Comparison of ENCODE assay signal across 8 cellular contexts in the genomic region with DNA sequence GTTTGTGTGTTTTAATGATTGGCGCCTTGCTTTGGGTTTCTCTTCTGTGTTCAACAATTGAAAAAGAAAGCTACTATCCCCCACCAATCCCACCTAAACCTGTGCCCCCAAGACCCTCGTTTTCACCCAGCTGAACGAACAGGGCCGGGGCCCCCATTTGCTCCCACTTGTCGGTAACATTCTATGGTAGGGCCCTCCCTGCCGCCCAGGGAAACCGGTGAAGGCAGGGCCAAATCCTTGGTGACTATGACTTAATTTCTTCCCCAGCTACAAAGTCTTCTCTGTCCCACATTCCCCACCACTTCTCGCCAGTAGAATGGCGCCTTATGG. TPM values are rescaled to one million over a fixed set of nuclear protein-coding genes. Genes with fewer than 3 reads are reported as not detected.
A peak's percentile ranks its signal among the peaks of the same experiment; 100 is the strongest.
DNase-seq lines count a peak whose midpoint lies in the region; ATAC-seq, FAIRE-seq and TF ChIP-seq lines count a peak whose summit lies in the region.

No MANE protein-coding gene starts in this region.

- no peak for TF ChIP-seq RAD21 in K562 (CRISPR knock-in tag; conservative IDR thresholded peaks at IDR 0.05 in 1 of 2, IDR thresholded peaks at IDR 0.05 in 1 of 2)

- H3K9me3 ChIP-seq in K562 (replicated peaks; ENCODE audit: control insufficient read depth, insufficient read depth, low read depth, low read length) (no peaks in the 10 kb centered on the region), lung (ENCODE audit: control insufficient read depth in 2 of 2, insufficient read depth in 1 of 2, low read length in 1 of 2) (no peaks in the 10 kb centered on the region), vagina (no peaks in the 10 kb centered on the region)

- in situ Hi-C loops in K562 (cut with MboI): no loop called here

- CTCF ChIA-PET in K562 (lab: Yijun Ruan, JAX; ENCODE audit: low intra/inter-chr PET ratio): no interaction called here

- peak overlapping the region; percentile 92 to 98 for H3K9ac ChIP-seq in K562 (ENCODE audit: insufficient read depth in 1 of 2, low read depth in 2 of 2, low read length in 2 of 2)

- 3% methylated on average over 8 of the region's 9 CpGs for WGBS in K562 (ENCODE audit: insufficient coverage, low coverage, missing lambda C conversion rate)
- 22 to 28% methylated on average over 9 of the region's 9 CpGs for WGBS in lung, 2 donors

- H3K36me3 ChIP-seq in K562 (ENCODE audit: control insufficient read depth, insufficient read depth, low read length) (peaks cover 37% of the 10 kb centered on the region), lung (ENCODE audit: control insufficient read depth in 2 of 2, insufficient read depth in 2 of 2, low read length in 2 of 2) (peaks cover 16 to 22% of the 10 kb centered on the region in 2 donors), vagina (peaks cover 0 to 27% of the 10 kb centered on the region in 2 donors)

- ATAC-seq in K562 (peak; percentile 10), lung (ENCODE audit: insufficient read depth, low FRiP score) (no peak), GM19397 (IDR thresholded peaks at IDR 0.05; ENCODE audit: unreplicated experiment) (no peak), HG03196 (IDR thresholded peaks at IDR 0.05; ENCODE audit: unreplicated experiment) (no peak)

- POLR2A ChIA-PET in K562 (lab: Yijun Ruan, JAX): interaction anchor here (0.7 to 2.9 kb wide), 11 partner anchors 9 to 47 kb away, joined by 3 to 15 read pairs (median 4); partner anchors contain the start of gene NCAPH

- TSS peak; percentile 91 for BruUV-seq in K562 (replicated peaks; lab: Mats Ljungman, UMichigan)

- peak overlapping the region; percentile 99 for H3K4me2 ChIP-seq in K562 (ENCODE audit: insufficient read depth, low read length)

- DNase-seq in stimulated activated CD4-positive, alpha-beta T cell treated with anti-CD3 and anti-CD28 coated beads, Interleukin-12 subunit alpha, Interleukin-12 subunit beta, amount 100 ng/mL, for 4 hours: peak; percentile 15
- DNase-seq in stimulated activated CD4-positive, alpha-beta T cell treated with anti-CD3 and anti-CD28 coated beads, Interleukin-2, amount 100 ng/mL, for 24 hours: no peak
- DNase-seq in K562 (ENCODE audit: extremely low read depth in 1 of 4, low spot score in 3 of 4) (peak in 1 of 4 experiments; percentile 30), lung (ENCODE audit: low spot score) (no peak), vagina (ENCODE audit: extremely low spot score in 2 of 2) (no peak), cerebellar cortex (ENCODE audit: low spot score) (no peak)

- peak overlapping the region; percentile 92 for H2AFZ ChIP-seq in K562 (ENCODE audit: low read depth, low read length)

- H3K27ac ChIP-seq in K562 (ENCODE audit: extremely low read depth, low read depth, low read length) (peak overlapping the region; percentile 91), lung (ENCODE audit: low read depth in 1 of 2, low read length in 1 of 2) (peak overlapping the region; percentile 91 to 95), vagina (peak overlapping the region; percentile 80)

- peaks cover 57% of the 10 kb centered on the region for H3K79me2 ChIP-seq in K562 (ENCODE audit: control insufficient read depth, insufficient read depth, low read length)

- H4K20me1 ChIP-seq in K562 (replicated peaks; ENCODE audit: control insufficient read depth, insufficient read depth, low read length): no peaks in the 10 kb centered on the region

- H3K4me3 ChIP-seq in K562 (peak overlapping the region; percentile 93), lung (peak overlapping the region; percentile 96), vagina (peak overlapping the region; percentile 72 to 93)

- TF ChIP-seq POLR2A in K562 (conservative IDR thresholded peaks at IDR 0.05) (no peak), vagina (IDR thresholded peaks at IDR 0.05) (no peak)

- FAIRE-seq in K562 (lab: Jason Lieb, UNC): no peak

- H3K27me3 ChIP-seq in K562 (ENCODE audit: control insufficient read depth in 2 of 2, insufficient read depth in 2 of 2, low read length in 2 of 2) (no peaks in the 10 kb centered on the region), lung (ENCODE audit: control insufficient read depth, insufficient read depth) (no peaks in the 10 kb centered on the region), vagina (no peaks in the 10 kb centered on the region)

- no peak for TF ChIP-seq CTCF in K562 (IDR thresholded peaks at IDR 0.05 in 2 of 3, conservative IDR thresholded peaks at IDR 0.05 in 1 of 3; ENCODE audit: insufficient read depth in 2 of 3, low read depth in 1 of 3, low read length in 3 of 3)
- TF ChIP-seq CTCF in lung (IDR thresholded peaks at IDR 0.05; ENCODE audit: control extremely low read depth, extremely low read depth): no peak
- TF ChIP-seq CTCF in vagina (IDR thresholded peaks at IDR 0.05): no peak

- H3K4me1 ChIP-seq in K562 (replicated peaks in 1 of 2; ENCODE audit: control insufficient read depth in 2 of 2, insufficient read depth in 2 of 2, low read length in 2 of 2) (peaks cover 13 to 14% of the 10 kb centered on the region in 2 experiments; a peak in 3 of 5 replicates), lung (ENCODE audit: control insufficient read depth in 2 of 2, insufficient read depth in 2 of 2, low read length in 2 of 2) (peaks cover 4 to 12% of the 10 kb centered on the region in 2 donors), vagina (peaks cover 35% of the 10 kb centered on the region)

- intact Hi-C loops in K562 (cut with micrococcal nuclease) (loop anchor here (1.0 to 10.0 kb wide), 3 partner anchors 15 to 199 kb away; partner anchors contain the start of genes NCAPH and NEURL3), vagina (cut with DNase I) (no loop called here)

- no peak for TF ChIP-seq EP300 in K562 (IDR thresholded peaks at IDR 0.05; ENCODE audit: low read length)

- H3K9me1 ChIP-seq in K562 (ENCODE audit: control insufficient read depth, insufficient read depth, low read length): no peaks in the 10 kb centered on the region

RNA-seq across cellular contexts. Expression of gene SNRNP200, which starts 0.6 kb away (rescaled TPM):
- total RNA-seq in K562 (2011; cell fraction: chromatin; rRNA removed; ENCODE audit: low replicate concordance): 357 and 597 TPM in 2 replicates
- total RNA-seq in K562 (2011; cell fraction: nucleolus; rRNA removed): 292 and 296 TPM in 2 replicates
- total RNA-seq in K562 (2011; cell fraction: nucleoplasm; rRNA removed): 272 and 298 TPM in 2 replicates
- total RNA-seq in K562 (2014; rRNA removed) (76.1 and 87.5 TPM in 2 replicates), K562 (2014; rRNA removed; fragmentation: Illumina TruSeq; extraction: Trizol) (66.5 and 77.9 TPM in 2 replicates), K562 (2015; rRNA removed; fragmentation: Illumina TruSeq; extraction: Trizol) (94.4 and 95.0 TPM in 2 replicates), K562 (2021) (188 and 210 TPM in 2 replicates), lung (100 to 1,000 TPM; 102 to 106 TPM), vagina (129 TPM)
- polyA plus RNA-seq in K562 (2011; rRNA removed) (191 and 199 TPM in 2 replicates), K562 (2014; fragmentation: Illumina TruSeq; extraction: Trizol) (224 and 231 TPM in 2 replicates), K562 (2014; fragmentation: Nextera tagmentation; extraction: Ambion mirVana) (100 to 1,000 TPM in 1 of 2 experiments, 10 to 100 TPM in 1; 87.9 to 155 TPM), K562 (2014; rRNA removed) (171 and 181 TPM in 2 replicates), lung (10 to 100 TPM; 65.9 to 74.1 TPM)
- 297 and 335 TPM in 2 replicates for polyA plus RNA-seq in K562 (2011; cell fraction: cytosol; rRNA removed)
- 314 and 395 TPM in 2 replicates for polyA plus RNA-seq in K562 (2011; cell fraction: nucleus; rRNA removed)
- 148 and 177 TPM in 2 replicates for polyA plus RNA-seq in K562 (2012)
- 329 and 491 TPM in 2 replicates for polyA minus RNA-seq in K562 (2011; rRNA and poly(A)+ RNA removed)
- 205 and 221 TPM in 2 replicates for polyA minus RNA-seq in K562 (2011; cell fraction: cytosol; rRNA and poly(A)+ RNA removed)
- 92.2 and 124 TPM in 2 replicates for polyA minus RNA-seq in K562 (2011; cell fraction: nucleus; rRNA and poly(A)+ RNA removed)

RNA-seq across cellular contexts. Expression of gene ITPRIPL1, which starts 19.2 kb away (rescaled TPM):
- total RNA-seq in K562 (2011; cell fraction: chromatin; rRNA removed; ENCODE audit: low replicate concordance): 6.2 and 12.4 TPM in 2 replicates
- total RNA-seq in K562 (2011; cell fraction: nucleolus; rRNA removed): 10.3 and 12.5 TPM in 2 replicates
- total RNA-seq in K562 (2011; cell fraction: nucleoplasm; rRNA removed): 9.8 and 11.6 TPM in 2 replicates
- total RNA-seq in K562 (2014; rRNA removed) (6.1 and 8.8 TPM in 2 replicates), K562 (2014; rRNA removed; fragmentation: Illumina TruSeq; extraction: Trizol) (5.9 and 6.4 TPM in 2 replicates), K562 (2015; rRNA removed; fragmentation: Illumina TruSeq; extraction: Trizol) (6.1 and 6.7 TPM in 2 replicates), K562 (2021) (8.9 and 9.0 TPM in 2 replicates), lung (1 to 10 TPM; 1.9 to 2.2 TPM), vagina (1.5 TPM)
- polyA plus RNA-seq in K562 (2011; rRNA removed) (0.23 and 5.2 TPM in 2 replicates), K562 (2014; fragmentation: Illumina TruSeq; extraction: Trizol) (6.4 and 8.1 TPM in 2 replicates), K562 (2014; fragmentation: Nextera tagmentation; extraction: Ambion mirVana) (1 to 10 TPM in 1 of 2 experiments, under 1 TPM in 1; 0.99 to 1.5 TPM), K562 (2014; rRNA removed) (5.8 and 6.5 TPM in 2 replicates), lung (1 to 10 TPM in 1 of 2 donors, under 1 TPM in 1; 0.33 to 1.1 TPM)
- polyA plus RNA-seq in K562 (2011; cell fraction: cytosol; rRNA removed): 0.35 and 9.2 TPM in 2 replicates
- polyA plus RNA-seq in K562 (2011; cell fraction: nucleus; rRNA removed): 0.25 and 9.3 TPM in 2 replicates
- 3.2 and 5.3 TPM in 2 replicates for polyA plus RNA-seq in K562 (2012)
- polyA minus RNA-seq in K562 (2011; rRNA and poly(A)+ RNA removed): 0.21 and 7.7 TPM in 2 replicates
- 4.9 TPM in 1 of 2 replicates, not detected in the other for polyA minus RNA-seq in K562 (2011; cell fraction: cytosol; rRNA and poly(A)+ RNA removed)
- 0.11 and 1.8 TPM in 2 replicates for polyA minus RNA-seq in K562 (2011; cell fraction: nucleus; rRNA and poly(A)+ RNA removed)

RNA-seq across cellular contexts. Expression of gene NCAPH, which starts 29.6 kb away (rescaled TPM):
- 45.7 and 47.1 TPM in 2 replicates for total RNA-seq in K562 (2011; cell fraction: chromatin; rRNA removed; ENCODE audit: low replicate concordance)
- total RNA-seq in K562 (2011; cell fraction: nucleolus; rRNA removed): 25.8 and 26.7 TPM in 2 replicates
- total RNA-seq in K562 (2011; cell fraction: nucleoplasm; rRNA removed): 27.6 and 34.5 TPM in 2 replicates
- 63.7 and 74.2 TPM in 2 replicates for total RNA-seq in K562 (2014; rRNA removed)
- 52.7 and 54.8 TPM in 2 replicates for total RNA-seq in K562 (2014; rRNA removed; fragmentation: Illumina TruSeq; extraction: Trizol)
- total RNA-seq in K562 (2015; rRNA removed; fragmentation: Illumina TruSeq; extraction: Trizol): 58.2 and 61.0 TPM in 2 replicates
- total RNA-seq in K562 (2021): 64.4 and 65.1 TPM in 2 replicates
- 68.0 and 76.0 TPM in 2 replicates for polyA plus RNA-seq in K562 (2011; rRNA removed)
- 56.1 and 60.9 TPM in 2 replicates for polyA plus RNA-seq in K562 (2011; cell fraction: cytosol; rRNA removed)
- 62.2 and 63.3 TPM in 2 replicates for polyA plus RNA-seq in K562 (2011; cell fraction: nucleus; rRNA removed)
- 45.6 and 48.3 TPM in 2 replicates for polyA plus RNA-seq in K562 (2012)
- polyA plus RNA-seq in K562 (2014; fragmentation: Illumina TruSeq; extraction: Trizol): 94.5 and 109 TPM in 2 replicates
- 10 to 100 TPM; 52.4 to 73.8 TPM for polyA plus RNA-seq in K562 (2014; fragmentation: Nextera tagmentation; extraction: Ambion mirVana)
- polyA plus RNA-seq in K562 (2014; rRNA removed): 67.4 and 73.5 TPM in 2 replicates
- polyA minus RNA-seq in K562 (2011; rRNA and poly(A)+ RNA removed): 64.5 and 73.1 TPM in 2 replicates
- polyA minus RNA-seq in K562 (2011; cell fraction: cytosol; rRNA and poly(A)+ RNA removed): 36.7 and 42.9 TPM in 2 replicates
- 19.0 and 30.5 TPM in 2 replicates for polyA minus RNA-seq in K562 (2011; cell fraction: nucleus; rRNA and poly(A)+ RNA removed)
- total RNA-seq in lung: 1 to 10 TPM; 1.1 to 4.0 TPM
- 1 to 10 TPM; 2.0 to 2.1 TPM for polyA plus RNA-seq in lung
- 6.4 TPM for total RNA-seq in vagina

RNA-seq across cellular contexts. Expression of gene CIAO1, which starts 39.9 kb away (rescaled TPM):
- 65.3 and 99.0 TPM in 2 replicates for total RNA-seq in K562 (2011; cell fraction: chromatin; rRNA removed; ENCODE audit: low replicate concordance)
- total RNA-seq in K562 (2011; cell fraction: nucleolus; rRNA removed): 78.5 and 85.1 TPM in 2 replicates
- total RNA-seq in K562 (2011; cell fraction: nucleoplasm; rRNA removed): 62.5 and 66.0 TPM in 2 replicates
- total RNA-seq in K562 (2014; rRNA removed) (121 and 182 TPM in 2 replicates), K562 (2014; rRNA removed; fragmentation: Illumina TruSeq; extraction: Trizol) (64.7 and 78.7 TPM in 2 replicates), K562 (2015; rRNA removed; fragmentation: Illumina TruSeq; extraction: Trizol) (85.4 and 89.7 TPM in 2 replicates), K562 (2021) (92.8 and 94.3 TPM in 2 replicates), lung (10 to 100 TPM; 74.2 to 74.3 TPM), vagina (92.6 TPM)
- polyA plus RNA-seq in K562 (2011; rRNA removed) (102 and 122 TPM in 2 replicates), K562 (2014; fragmentation: Illumina TruSeq; extraction: Trizol) (94.2 and 104 TPM in 2 replicates), K562 (2014; fragmentation: Nextera tagmentation; extraction: Ambion mirVana) (10 to 100 TPM; 11.4 to 19.2 TPM), K562 (2014; rRNA removed) (145 and 156 TPM in 2 replicates), lung (10 to 100 TPM; 27.9 to 67.7 TPM)
- polyA plus RNA-seq in K562 (2011; cell fraction: cytosol; rRNA removed): 151 and 245 TPM in 2 replicates
- 122 and 181 TPM in 2 replicates for polyA plus RNA-seq in K562 (2011; cell fraction: nucleus; rRNA removed)
- 74.5 and 74.6 TPM in 2 replicates for polyA plus RNA-seq in K562 (2012)
- polyA minus RNA-seq in K562 (2011; rRNA and poly(A)+ RNA removed): 72.8 and 90.4 TPM in 2 replicates
- polyA minus RNA-seq in K562 (2011; cell fraction: cytosol; rRNA and poly(A)+ RNA removed): 30.5 and 44.8 TPM in 2 replicates
- polyA minus RNA-seq in K562 (2011; cell fraction: nucleus; rRNA and poly(A)+ RNA removed): 45.0 and 45.4 TPM in 2 replicates

RNA-seq across cellular contexts. Expression of gene TMEM127, which starts 40.1 kb away (rescaled TPM):
- 14.6 and 42.7 TPM in 2 replicates for total RNA-seq in K562 (2011; cell fraction: chromatin; rRNA removed; ENCODE audit: low replicate concordance)
- 18.6 and 25.2 TPM in 2 replicates for total RNA-seq in K562 (2011; cell fraction: nucleolus; rRNA removed)
- total RNA-seq in K562 (2011; cell fraction: nucleoplasm; rRNA removed): 23.5 and 33.2 TPM in 2 replicates
- total RNA-seq in K562 (2014; rRNA removed) (7.2 and 9.8 TPM in 2 replicates), K562 (2014; rRNA removed; fragmentation: Illumina TruSeq; extraction: Trizol) (6.7 and 6.8 TPM in 2 replicates), K562 (2015; rRNA removed; fragmentation: Illumina TruSeq; extraction: Trizol) (10.3 and 10.7 TPM in 2 replicates), K562 (2021) (18.6 and 20.0 TPM in 2 replicates), lung (10 to 100 TPM; 30.6 to 67.2 TPM), vagina (40.0 TPM)
- polyA plus RNA-seq in K562 (2011; rRNA removed) (10.9 and 16.6 TPM in 2 replicates), K562 (2014; fragmentation: Illumina TruSeq; extraction: Trizol) (16.6 and 17.4 TPM in 2 replicates), K562 (2014; fragmentation: Nextera tagmentation; extraction: Ambion mirVana) (1 to 10 TPM; 1.7 to 2.0 TPM), K562 (2014; rRNA removed) (9.9 and 10.8 TPM in 2 replicates), lung (10 to 100 TPM; 15.3 to 45.5 TPM)
- 10.1 and 20.0 TPM in 2 replicates for polyA plus RNA-seq in K562 (2011; cell fraction: cytosol; rRNA removed)
- polyA plus RNA-seq in K562 (2011; cell fraction: nucleus; rRNA removed): 8.0 and 10.8 TPM in 2 replicates
- polyA plus RNA-seq in K562 (2012): 14.1 and 20.7 TPM in 2 replicates
- polyA minus RNA-seq in K562 (2011; rRNA and poly(A)+ RNA removed): 12.4 and 14.8 TPM in 2 replicates
- 8.3 and 14.1 TPM in 2 replicates for polyA minus RNA-seq in K562 (2011; cell fraction: cytosol; rRNA and poly(A)+ RNA removed)
- polyA minus RNA-seq in K562 (2011; cell fraction: nucleus; rRNA and poly(A)+ RNA removed): 4.8 and 7.8 TPM in 2 replicates
